8 cellular contexts compared by ENCODE assay signal in the genomic region with DNA sequence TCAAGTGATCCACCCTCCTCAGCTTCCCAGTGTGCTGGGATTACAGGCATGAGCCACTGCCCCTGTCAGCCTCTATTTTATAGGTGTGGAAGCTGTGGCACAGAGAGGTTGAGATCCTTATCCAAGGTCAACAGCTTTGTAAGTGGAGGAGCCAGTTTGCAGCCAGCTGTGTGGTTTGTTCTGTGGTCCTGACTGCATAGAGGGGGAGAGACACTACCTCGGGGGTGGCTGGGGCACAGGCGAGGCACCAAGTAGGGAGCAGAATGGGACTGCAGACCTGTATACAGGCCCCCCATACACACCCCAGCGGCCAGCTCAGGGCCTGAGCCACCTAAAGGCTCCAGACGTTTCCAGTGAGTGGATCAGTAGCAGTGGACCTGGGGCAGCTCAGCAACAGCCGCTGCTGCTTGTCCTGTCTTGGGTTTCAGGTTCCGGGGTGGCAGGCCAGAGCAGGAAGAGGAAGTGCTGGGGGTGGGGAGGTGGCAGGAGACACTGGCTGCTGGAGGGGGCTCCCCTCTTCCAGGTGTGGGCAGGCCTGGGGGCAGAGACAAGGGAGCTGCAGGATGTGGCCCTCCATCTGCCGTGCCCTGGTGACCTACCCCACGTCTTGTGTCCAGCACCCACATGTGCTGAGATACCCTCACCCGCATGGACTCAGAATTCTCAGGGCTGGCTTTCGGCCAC. TPM values are rescaled to one million over a fixed set of nuclear protein-coding genes. Genes with fewer than 3 reads are reported as not detected.
DNase-seq lines count a peak whose midpoint lies in the region; ATAC-seq, FAIRE-seq and TF ChIP-seq lines count a peak whose summit lies in the region.

No MANE protein-coding gene starts in this region.

- no peak for FAIRE-seq in GM12878 (lab: Jason Lieb, UNC)

- H3K79me2 ChIP-seq in OCI-LY3 (ENCODE audit: low read length) (peaks cover 83% of the 10 kb centered on the region), GM12878 (ENCODE audit: control insufficient read depth, insufficient read depth, low read length) (peaks cover 42% of the 10 kb centered on the region)

- no peak overlapping the region for H3K23ac ChIP-seq in mesenchymal stem cell (ENCODE audit: low read length in 2 of 2)

- no peak for TF ChIP-seq EP300 in GM12878 (IDR thresholded peaks at IDR 0.05; ENCODE audit: borderline replicate concordance in 1 of 2, control insufficient read depth in 1 of 2, low read depth in 2 of 2, low read length in 2 of 2)

- no peak overlapping the region for H2BK120ac ChIP-seq in mesenchymal stem cell (ENCODE audit: low read depth, low read length)

- in situ Hi-C loops in GM12878 (cut with MboI): no loop called here

- CTCF ChIA-PET in GM12878 (lab: Yijun Ruan, JAX): interaction anchor here (0.7 to 4.4 kb wide), 10 partner anchors 8 to 142 kb away, joined by 3 to 17 read pairs (median 3); partner anchors contain the start of gene ORAI1

- TF ChIP-seq POLR2A in GM19193 (IDR thresholded peaks at IDR 0.05; ENCODE audit: extremely low read depth, insufficient read depth, insufficient read length) (peak; percentile 50), GM12878 (IDR thresholded peaks at IDR 0.05; ENCODE audit: low read depth, low read length) (peak; percentile 71)

- RAD21 ChIA-PET in GM12878 (lab: Charles Lee; ENCODE audit: unreplicated experiment): interaction anchor here (0.6 to 3.3 kb wide), 6 partner anchors 9 to 233 kb away, joined by 3 to 17 read pairs (median 4); partner anchors contain the start of gene ORAI1

- TF ChIP-seq CTCF in OCI-LY3 (IDR thresholded peaks at IDR 0.05; ENCODE audit: low read depth, low read length): no peak
- no peak for TF ChIP-seq CTCF in GM12878 (IDR thresholded peaks at IDR 0.05 in 2 of 3, conservative IDR thresholded peaks at IDR 0.05 in 1 of 3; ENCODE audit: control insufficient read depth in 2 of 3, extremely low read depth in 1 of 3, insufficient read depth in 1 of 3, low read depth in 3 of 3, low read length in 3 of 3)

- ATAC-seq in GM12878 (peak; percentile 90), GM21526 (IDR thresholded peaks at IDR 0.05; ENCODE audit: low FRiP score, unreplicated experiment) (no peak)

- DNase-seq in GM12878 (ENCODE audit: low read depth, low spot score) (no peak), mesenchymal stem cell (no peak), DMS 273 treated with DMSO at 0.1 percent for 48 hours (lab: John Stamatoyannopoulos, UW) (no peak), D341Med (ENCODE audit: low spot score) (no peak)
- peak; percentile 19 for DNase-seq in stimulated activated CD4-positive, alpha-beta T cell treated with anti-CD3 and anti-CD28 coated beads, Interleukin-2, amount 100 ng/mL, for 4 hours (ENCODE audit: low read depth)

- no peak overlapping the region for H4K8ac ChIP-seq in mesenchymal stem cell (ENCODE audit: low read length)

- H3K14ac ChIP-seq in mesenchymal stem cell (ENCODE audit: low read length in 2 of 2): no peak overlapping the region

- WGBS in GM12878 (ENCODE audit: insufficient coverage, insufficient replicate concordance, low lambda C conversion rate, missing lambda C conversion rate): 18% methylated on average over 10 of the region's 10 CpGs
- WGBS in mesenchymal stem cell: 83% methylated on average over 8 of the region's 10 CpGs

- POLR2A ChIA-PET in GM12878 (lab: Charles Lee): interaction anchor here (0.6 to 3.2 kb wide), 9 partner anchors 8 to 185 kb away, joined by 3 to 16 read pairs (median 4); partner anchors contain the start of gene ORAI1

- H3K18ac ChIP-seq in mesenchymal stem cell (ENCODE audit: low read depth in 1 of 2, low read length in 2 of 2): no peak overlapping the region

- BruUV-seq in GM12878 (replicated peaks; lab: Mats Ljungman, UMichigan): no TSS peak

- peak overlapping the region; percentile 51; the same call in 1 of the 2 replicates for H3K9ac ChIP-seq in OCI-LY3 (ENCODE audit: low read length)
- peak overlapping the region; percentile 63; the same call in 1 of the 2 replicates for H3K9ac ChIP-seq in GM12878 (ENCODE audit: control insufficient read depth, insufficient read depth, low read length)
- no peak overlapping the region for H3K9ac ChIP-seq in mesenchymal stem cell (ENCODE audit: low read length)

- no peak overlapping the region for H2BK12ac ChIP-seq in mesenchymal stem cell (ENCODE audit: low read length in 2 of 2)

- no peak for TF ChIP-seq RAD21 in GM12878 (IDR thresholded peaks at IDR 0.05; ENCODE audit: insufficient read depth, low read depth, low read length)

- peaks cover 23% of the 10 kb centered on the region for H4K20me1 ChIP-seq in OCI-LY3 (ENCODE audit: insufficient read depth, low read length)
- H4K20me1 ChIP-seq in GM12878 (ENCODE audit: control insufficient read depth, insufficient read depth): no peaks in the 10 kb centered on the region

- H3K27me3 ChIP-seq in OCI-LY3 (ENCODE audit: low read depth, low read length) (no peaks in the 10 kb centered on the region), GM12878 (replicated peaks in 1 of 2; ENCODE audit: control insufficient read depth in 2 of 2, insufficient read depth in 2 of 2, low read length in 1 of 2) (no peaks in the 10 kb centered on the region), mesenchymal stem cell (ENCODE audit: control insufficient read depth in 1 of 2, insufficient read depth in 1 of 2, low read length in 2 of 2) (no peaks in the 10 kb centered on the region)

- SMC1A ChIA-PET in GM12878 (lab: Charles Lee; ENCODE audit: uncharacterized antibody, unreplicated experiment): interaction anchor here (0.6 to 2.5 kb wide), 10 partner anchors 9 to 148 kb away, joined by 3 to 19 read pairs (median 6); no protein-coding TSS in a partner anchor

- H3K4me2 ChIP-seq in OCI-LY3 (ENCODE audit: low read length) (peak overlapping the region; percentile 74), GM12878 (ENCODE audit: control insufficient read depth, insufficient read depth) (peak overlapping the region; percentile 66), mesenchymal stem cell (ENCODE audit: low read length, poor library complexity, severe bottlenecking) (no peak overlapping the region)

- intact Hi-C loops in GM12878 (cut with micrococcal nuclease; ENCODE audit: unreplicated experiment): no loop called here

- H3K36me3 ChIP-seq in OCI-LY3 (replicated peaks; ENCODE audit: low read depth, low read length): peaks cover 29% of the 10 kb centered on the region
- peaks cover 8% of the 10 kb centered on the region in 2 experiments; a peak in 3 of 4 replicates for H3K36me3 ChIP-seq in GM12878 (ENCODE audit: control insufficient read depth in 2 of 2, insufficient read depth in 2 of 2, low read length in 1 of 2)
- peaks cover 7 to 13% of the 10 kb centered on the region in 2 experiments for H3K36me3 ChIP-seq in mesenchymal stem cell (ENCODE audit: control insufficient read depth in 1 of 2, insufficient read depth in 2 of 2, low read depth in 1 of 2, low read length in 2 of 2)

- H3K4me1 ChIP-seq in OCI-LY3 (ENCODE audit: low read length) (peaks cover 13% of the 10 kb centered on the region), GM12878 (ENCODE audit: control insufficient read depth, insufficient read depth, low read length) (peaks cover 20% of the 10 kb centered on the region), mesenchymal stem cell (ENCODE audit: control insufficient read depth, insufficient read depth, low read depth, low read length) (peaks cover 14% of the 10 kb centered on the region)

- H2AK5ac ChIP-seq in mesenchymal stem cell (ENCODE audit: low read length, severe bottlenecking): no peak overlapping the region

- H3K9me3 ChIP-seq in OCI-LY3 (ENCODE audit: insufficient read depth, low read length) (no peaks in the 10 kb centered on the region), GM12878 (replicated peaks; ENCODE audit: control insufficient read depth, insufficient read depth, low read length) (no peaks in the 10 kb centered on the region), mesenchymal stem cell (ENCODE audit: control insufficient read depth, low read length) (no peaks in the 10 kb centered on the region)

- no peak overlapping the region for H4K91ac ChIP-seq in mesenchymal stem cell (ENCODE audit: low read length)

- H2BK15ac ChIP-seq in mesenchymal stem cell (ENCODE audit: low read depth, poor library complexity, severe bottlenecking): no peak overlapping the region

- peaks cover 34% of the 10 kb centered on the region for H3K79me1 ChIP-seq in mesenchymal stem cell (replicated peaks; ENCODE audit: low read length, poor library complexity, severe bottlenecking)

- peak overlapping the region; percentile 78 for H3K27ac ChIP-seq in OCI-LY3 (ENCODE audit: low read length)
- H3K27ac ChIP-seq in GM12878 (ENCODE audit: control insufficient read depth, insufficient read depth): peak overlapping the region; percentile 84
- H3K27ac ChIP-seq in mesenchymal stem cell (ENCODE audit: low read length, poor library complexity, severe bottlenecking): no peak overlapping the region

- no peak overlapping the region for H2BK5ac ChIP-seq in mesenchymal stem cell (ENCODE audit: low read depth, low read length, poor library complexity, severe bottlenecking)

- no peak overlapping the region for H3K4ac ChIP-seq in mesenchymal stem cell (ENCODE audit: low read depth in 1 of 2, low read length in 2 of 2)

- no peak overlapping the region for H2AFZ ChIP-seq in OCI-LY3 (ENCODE audit: low read depth, low read length)
- H2AFZ ChIP-seq in GM12878 (ENCODE audit: control insufficient read depth, low read depth, low read length): peak overlapping the region; percentile 45
- H2AFZ ChIP-seq in mesenchymal stem cell (ENCODE audit: low read depth, low read length): no peak overlapping the region

- peak overlapping the region; percentile 58 for H3K4me3 ChIP-seq in OCI-LY3 (ENCODE audit: low read length)
- 0 out of 2 replicates have a peak overlapping the region, but pooled peaks have one; percentile 17 for H3K4me3 ChIP-seq in GM12878
- H3K4me3 ChIP-seq in mesenchymal stem cell (ENCODE audit: insufficient read depth in 1 of 2, low read depth in 1 of 2, low read length in 2 of 2): no peak overlapping the region

RNA-seq across cellular contexts. Expression of gene ORAI1, which starts 11.0 kb away (rescaled TPM):
- total RNA-seq in GM12878 (2013; cell fraction: nucleolus; rRNA removed): 13.1 and 15.8 TPM in 2 replicates
- 9.7 and 16.4 TPM in 2 replicates for total RNA-seq in GM12878 (2014; rRNA removed)
- 7.1 and 8.2 TPM in 2 replicates for total RNA-seq in GM12878 (2014; rRNA removed; fragmentation: Illumina TruSeq; extraction: Trizol)
- 31.0 and 32.2 TPM in 2 replicates for total RNA-seq in GM12878 (2021)
- 6.5 TPM for polyA plus RNA-seq in GM12878 (2011; ENCODE audit: low read depth)
- 4.8 and 15.3 TPM in 2 replicates for polyA plus RNA-seq in GM12878 (2011; rRNA removed)
- 28.4 and 36.0 TPM in 2 replicates for polyA plus RNA-seq in GM12878 (2011; cell fraction: cytosol; rRNA removed)
- 20.8 and 24.1 TPM in 2 replicates for polyA plus RNA-seq in GM12878 (2011; cell fraction: nucleus; rRNA removed)
- 21.7 and 23.1 TPM in 2 replicates for polyA plus RNA-seq in GM12878 (2012)
- 2.6 and 6.5 TPM in 2 replicates for polyA plus RNA-seq in GM12878 (2014; fragmentation: Illumina TruSeq; extraction: Trizol)
- polyA plus RNA-seq in GM12878 (2014; fragmentation: Nextera tagmentation; extraction: Ambion mirVana): 1 to 10 TPM; 5.5 to 6.1 TPM
- polyA plus RNA-seq in GM12878 (2014; rRNA removed): 33.1 and 39.2 TPM in 2 replicates
- polyA plus RNA-seq in GM12878 (2016; fragmentation: Nextera tagmentation; extraction: Ambion mirVana): 10 to 100 TPM in 1 of 2 experiments, 1 to 10 TPM in 1; 7.7 to 25.1 TPM
- 21.7 and 34.6 TPM in 2 replicates for polyA minus RNA-seq in GM12878 (2011; rRNA and poly(A)+ RNA removed)
- 25.1 and 28.5 TPM in 2 replicates for polyA minus RNA-seq in GM12878 (2011; cell fraction: cytosol; rRNA and poly(A)+ RNA removed)
- 7.7 and 21.1 TPM in 2 replicates for polyA minus RNA-seq in GM12878 (2011; cell fraction: nucleus; rRNA and poly(A)+ RNA removed)
- polyA plus RNA-seq in mesenchymal stem cell (2013, experiment 1 of 2): 31.8 TPM
- 32.0 TPM for polyA plus RNA-seq in mesenchymal stem cell (2013, experiment 2 of 2)

RNA-seq across cellular contexts. Expression of gene MORN3, which starts 32.1 kb away (rescaled TPM):
- total RNA-seq in GM12878 (2013; cell fraction: nucleolus; rRNA removed): not detected in 2 replicates
- total RNA-seq in GM12878 (2014; rRNA removed) (0.11 and 0.17 TPM in 2 replicates), GM12878 (2014; rRNA removed; fragmentation: Illumina TruSeq; extraction: Trizol) (0.13 and 0.28 TPM in 2 replicates), GM12878 (2021) (0.15 and 0.19 TPM in 2 replicates)
- 0.21 TPM for polyA plus RNA-seq in GM12878 (2011; ENCODE audit: low read depth)
- polyA plus RNA-seq in GM12878 (2011; rRNA removed) (0.34 and 0.37 TPM in 2 replicates), GM12878 (2014; fragmentation: Illumina TruSeq; extraction: Trizol) (0.11 and 0.18 TPM in 2 replicates), GM12878 (2014; fragmentation: Nextera tagmentation; extraction: Ambion mirVana) (under 1 TPM; 0.24 to 0.31 TPM), GM12878 (2014; rRNA removed) (0.08 and 0.11 TPM in 2 replicates), GM12878 (2016; fragmentation: Nextera tagmentation; extraction: Ambion mirVana) (under 1 TPM; 0.14 to 0.16 TPM)
- 0.16 and 0.18 TPM in 2 replicates for polyA plus RNA-seq in GM12878 (2011; cell fraction: cytosol; rRNA removed)
- 0.07 and 0.10 TPM in 2 replicates for polyA plus RNA-seq in GM12878 (2011; cell fraction: nucleus; rRNA removed)
- 0.27 and 0.34 TPM in 2 replicates for polyA plus RNA-seq in GM12878 (2012)
- polyA minus RNA-seq in GM12878 (2011; rRNA and poly(A)+ RNA removed): not detected in 2 replicates
- not detected in 2 replicates for polyA minus RNA-seq in GM12878 (2011; cell fraction: cytosol; rRNA and poly(A)+ RNA removed)
- not detected in 2 replicates for polyA minus RNA-seq in GM12878 (2011; cell fraction: nucleus; rRNA and poly(A)+ RNA removed)
- 0.35 TPM for polyA plus RNA-seq in mesenchymal stem cell (2013, experiment 1 of 2)
- 0.44 TPM for polyA plus RNA-seq in mesenchymal stem cell (2013, experiment 2 of 2)

RNA-seq across cellular contexts. Expression of gene KDM2B, which starts 56.5 kb away (rescaled TPM):
- total RNA-seq in GM12878 (2013; cell fraction: nucleolus; rRNA removed): 634 and 686 TPM in 2 replicates
- total RNA-seq in GM12878 (2014; rRNA removed): 57.9 and 62.9 TPM in 2 replicates
- total RNA-seq in GM12878 (2014; rRNA removed; fragmentation: Illumina TruSeq; extraction: Trizol): 33.0 and 34.1 TPM in 2 replicates
- 76.3 and 87.6 TPM in 2 replicates for total RNA-seq in GM12878 (2021)
- 76.8 TPM for polyA plus RNA-seq in GM12878 (2011; ENCODE audit: low read depth)
- polyA plus RNA-seq in GM12878 (2011; rRNA removed): 67.9 and 124 TPM in 2 replicates
- 103 and 121 TPM in 2 replicates for polyA plus RNA-seq in GM12878 (2011; cell fraction: cytosol; rRNA removed)
- 380 and 393 TPM in 2 replicates for polyA plus RNA-seq in GM12878 (2011; cell fraction: nucleus; rRNA removed)
- 81.7 and 83.4 TPM in 2 replicates for polyA plus RNA-seq in GM12878 (2012)
- polyA plus RNA-seq in GM12878 (2014; fragmentation: Illumina TruSeq; extraction: Trizol): 31.7 and 46.7 TPM in 2 replicates
- 10 to 100 TPM; 13.6 to 14.7 TPM for polyA plus RNA-seq in GM12878 (2014; fragmentation: Nextera tagmentation; extraction: Ambion mirVana)
- polyA plus RNA-seq in GM12878 (2014; rRNA removed): 72.8 and 77.4 TPM in 2 replicates
- 10 to 100 TPM; 31.8 to 34.0 TPM for polyA plus RNA-seq in GM12878 (2016; fragmentation: Nextera tagmentation; extraction: Ambion mirVana)
- 395 and 503 TPM in 2 replicates for polyA minus RNA-seq in GM12878 (2011; rRNA and poly(A)+ RNA removed)
- polyA minus RNA-seq in GM12878 (2011; cell fraction: cytosol; rRNA and poly(A)+ RNA removed): 82.7 and 85.4 TPM in 2 replicates
- 171 and 227 TPM in 2 replicates for polyA minus RNA-seq in GM12878 (2011; cell fraction: nucleus; rRNA and poly(A)+ RNA removed)
- polyA plus RNA-seq in mesenchymal stem cell (2013, experiment 1 of 2): 15.0 TPM
- polyA plus RNA-seq in mesenchymal stem cell (2013, experiment 2 of 2): 13.5 TPM

Comparison
In these comparisons a context has a peak if more than half of its experiments do, and no peak if none do; other contexts are left out.
1. H3K4me3 ChIP-seq: peak in OCI-LY3 (single experiment) and GM12878 (single experiment); none in mesenchymal stem cell (0 of 2).